In genomic region chr2:203535784-203536590, GRCh38 we compare ENCODE assay signal across 8 cellular contexts. TPM values are rescaled to one million over a fixed set of nuclear protein-coding genes. Genes with fewer than 3 reads are reported as not detected.
DNase-seq lines count a peak whose midpoint lies in the region; ATAC-seq and TF ChIP-seq lines count a peak whose summit lies in the region.

No MANE protein-coding gene starts in this region.

- H3K4me1 Mint-ChIP-seq in CD8-positive, alpha-beta T cell (ENCODE audit: low read depth): peaks cover 27% of the 10 kb centered on the region
- peaks cover 13 to 21% (median 16%) of the 10 kb centered on the region in 3 donors for H3K4me1 Mint-ChIP-seq in naive B cell

- H3K36me3 Mint-ChIP-seq in CD8-positive, alpha-beta T cell: peaks cover 2% of the 10 kb centered on the region
- peaks cover 8 to 13% of the 10 kb centered on the region in 2 donors for H3K36me3 Mint-ChIP-seq in naive B cell

- intact Hi-C loops in CD8-positive, alpha-beta T cell (cut with DNase I, micrococcal nuclease): loop anchor here (2.0 to 5.0 kb wide), 2 partner anchors 246 to 297 kb away; partner anchors contain the start of gene CYP20A1 (in 1 of the 2)

- peaks cover 15% of the 10 kb centered on the region for H3K4me1 ChIP-seq in CD8-positive, alpha-beta T cell (ENCODE audit: insufficient read depth, low read length)

- no peaks in the 10 kb centered on the region for H3K27me3 ChIP-seq in CD8-positive, alpha-beta T cell (ENCODE audit: insufficient read depth, low read length)

- no peaks in the 10 kb centered on the region for H3K9me3 ChIP-seq in CD8-positive, alpha-beta T cell (ENCODE audit: low read length)

- H3K36me3 ChIP-seq in CD8-positive, alpha-beta T cell (ENCODE audit: insufficient read depth, low read length): no peaks in the 10 kb centered on the region

- no peak for TF ChIP-seq CTCF in CD8-positive, alpha-beta T cell (IDR thresholded peaks at IDR 0.05)
- TF ChIP-seq CTCF in NB4 (IDR thresholded peaks at IDR 0.05; ENCODE audit: low read depth, low read length): no peak

- peak overlapping the region; percentile 30 for H3K4me3 ChIP-seq in CD8-positive, alpha-beta T cell (ENCODE audit: low read depth, low read length)
- H3K4me3 ChIP-seq in NB4 (ENCODE audit: low read depth, low read length): peak overlapping the region; percentile 32

- H3K9me3 Mint-ChIP-seq in CD8-positive, alpha-beta T cell: peaks cover 9% of the 10 kb centered on the region
- H3K9me3 Mint-ChIP-seq in naive B cell: peaks cover 7 to 41% (median 26%) of the 10 kb centered on the region in 7 donors

- ATAC-seq in CD8-positive, alpha-beta T cell: peak; percentile 2
- no peak for ATAC-seq in naive B cell (ENCODE audit: low read depth in 2 of 2)
- no peak for ATAC-seq in GM19023 (IDR thresholded peaks at IDR 0.05; ENCODE audit: unreplicated experiment)

- H3K27me3 Mint-ChIP-seq in CD8-positive, alpha-beta T cell (ENCODE audit: low read depth): peaks cover 25% of the 10 kb centered on the region
- peaks cover 62 to 69% (median 64%) of the 10 kb centered on the region in 3 donors for H3K27me3 Mint-ChIP-seq in naive B cell

- CTCF ChIA-PET in CD8-positive, alpha-beta T cell (lab: Charles Lee): no interaction called here

- no peak overlapping the region for H3K27ac Mint-ChIP-seq in CD8-positive, alpha-beta T cell
- H3K27ac Mint-ChIP-seq in naive B cell: peak overlapping the region in 1 of 6 donors; percentile 73

- peak overlapping the region; percentile 86 for H3K4me3 Mint-ChIP-seq in CD8-positive, alpha-beta T cell
- H3K4me3 Mint-ChIP-seq in naive B cell: peak overlapping the region; percentile 86 to 94 (median 90)

- TF ChIP-seq POLR2A in NB4 (IDR thresholded peaks at IDR 0.05; ENCODE audit: extremely low read depth, insufficient read length): no peak

- POLR2A ChIA-PET in CD8-positive, alpha-beta T cell (lab: Charles Lee): interaction anchor here (1.2 kb wide), 1 partner anchor 205 kb away, joined by 4 read pairs; no protein-coding TSS in a partner anchor

- H3K27ac ChIP-seq in CD8-positive, alpha-beta T cell (ENCODE audit: low read depth, low read length): no peak overlapping the region

- no peak for DNase-seq in CD8-positive, alpha-beta T cell
- DNase-seq in NB4 (ENCODE audit: low read depth) (no peak), dermis blood vessel endothelial cell (peak; percentile 16), naive B cell (no peak), cerebellar nuclear complex (lab: John Stamatoyannopoulos, UW) (no peak), 8988T (no peak), HuH-7 (ENCODE audit: low spot score) (no peak)

RNA-seq across cellular contexts. Expression of gene RAPH1, which starts 0.9 kb away (rescaled TPM):
- total RNA-seq in CD8-positive, alpha-beta T cell: 1 to 10 TPM; 1.8 to 1.9 TPM
- total RNA-seq in dermis blood vessel endothelial cell: 38.6 and 67.8 TPM in 2 replicates
- not detected for polyA plus RNA-seq in naive B cell (ENCODE audit: low read depth in 6 of 6)

Comparison
In these comparisons a context has a peak if more than half of its experiments do, and no peak if none do; other contexts are left out.
1. RNA of gene RAPH1, which starts 0.9 kb away (total RNA-seq): 38.6 to 67.8 TPM in dermis blood vessel endothelial cell; 1.8 to 1.9 TPM in CD8-positive, alpha-beta T cell; every median in the first group is over 10 times any median in the second.